19 cellular contexts compared by ENCODE assay signal in genomic region chr11:70073188-70073817, GRCh38. TPM values are rescaled to one million over a fixed set of nuclear protein-coding genes. Genes with fewer than 3 reads are reported as not detected.
A peak's percentile ranks its signal among the peaks of the same experiment; 100 is the strongest.
DNase-seq lines count a peak whose midpoint lies in the region; ATAC-seq and TF ChIP-seq lines count a peak whose summit lies in the region.
"Had no signal": no experiment of that assay in that cellular context is flagged by ENCODE, and none has a peak within 500 bp of the region (broad histone marks: within the 10 kb centered on the region; RNA-seq: fewer than 3 reads in every experiment).

No MANE protein-coding gene starts in this region.

- CTCF ChIA-PET in HEK293T (lab: Yijun Ruan, JAX) = no interaction called here

- H3K9ac ChIP-seq in iPS-20b (ENCODE audit: low read depth, low read length) = peak overlapping the region; percentile 23; the same call in 1 of the 2 replicates

- H3K27me3 ChIP-seq in RWPE2 (ENCODE audit: insufficient read depth, poor library complexity, severe bottlenecking) (peaks cover 7% of the 10 kb centered on the region), iPS-20b (ENCODE audit: insufficient read depth, low read length) (peaks cover 83% of the 10 kb centered on the region), gastroesophageal sphincter (peaks cover 92% of the 10 kb centered on the region)
- H3K27me3 ChIP-seq: vagina had no signal

- TF ChIP-seq POLR2A in gastroesophageal sphincter (IDR thresholded peaks at IDR 0.05) = no peak

- POLR2A ChIA-PET in HEK293T (lab: Yijun Ruan, JAX) = no interaction called here

- H3K9me3 ChIP-seq in RWPE2 (ENCODE audit: severe bottlenecking) = no peaks in the 10 kb centered on the region
- no peaks in the 10 kb centered on the region for H3K9me3 ChIP-seq in iPS-20b (ENCODE audit: insufficient read depth, low read depth, low read length)
- no peaks in the 10 kb centered on the region for H3K9me3 ChIP-seq in gastroesophageal sphincter
- H3K9me3 ChIP-seq: vagina had no signal

- H3K4me3 ChIP-seq in RWPE2 (ENCODE audit: severe bottlenecking) = no peak overlapping the region
- peak overlapping the region; percentile 50; the same call in 1 of the 2 replicates for H3K4me3 ChIP-seq in iPS-20b (ENCODE audit: low read length)
- H3K4me3 ChIP-seq in gastroesophageal sphincter = no peak overlapping the region
- H3K4me3 ChIP-seq: GM12878, vagina had no signal

- TF ChIP-seq CTCF in RWPE2 (IDR thresholded peaks at IDR 0.05; ENCODE audit: poor library complexity, severe bottlenecking) (no peak), gastroesophageal sphincter (IDR thresholded peaks at IDR 0.05) (no peak)

- no peaks in the 10 kb centered on the region for H3K36me3 ChIP-seq in RWPE2 (ENCODE audit: low read depth)
- no peaks in the 10 kb centered on the region for H3K36me3 ChIP-seq in iPS-20b (ENCODE audit: insufficient read depth, low read depth, low read length)
- no peaks in the 10 kb centered on the region for H3K36me3 ChIP-seq in gastroesophageal sphincter
- H3K36me3 ChIP-seq: vagina had no signal

- peak; percentile 18 for ATAC-seq in left ventricle myocardium superior
- ATAC-seq in Right ventricle myocardium superior (ENCODE audit: poor library complexity) = no peak
- no peak for ATAC-seq in RWPE2 (ENCODE audit: low read depth)
- no peak for ATAC-seq in activated CD4-positive, CD25-positive, alpha-beta regulatory T cell treated with anti-CD3 and anti-CD28 coated beads, Interleukin-2, amount 50 U/mL, for 24 hours
- no peak for ATAC-seq in gastroesophageal sphincter
- ATAC-seq: T-cell had no signal

- no peaks in the 10 kb centered on the region for H3K4me1 ChIP-seq in RWPE2 (ENCODE audit: insufficient read depth, poor library complexity, severe bottlenecking)
- peaks cover 28% of the 10 kb centered on the region; the same call in 1 of the 2 replicates for H3K4me1 ChIP-seq in iPS-20b (ENCODE audit: insufficient read depth, low read length)
- H3K4me1 ChIP-seq in gastroesophageal sphincter = peaks cover 0 to 7% (median 0%) of the 10 kb centered on the region in 3 donors

- intact Hi-C loops in left ventricle myocardium superior (cut with micrococcal nuclease) (no loop called here), Right ventricle myocardium superior (cut with DNase I) (loop anchor here (10.0 kb wide), 1 partner anchor 149 kb away; no protein-coding TSS in a partner anchor)

- no peak for TF ChIP-seq EP300 in gastroesophageal sphincter (IDR thresholded peaks at IDR 0.05)

- no peak for DNase-seq in left ventricle myocardium superior
- no peak for DNase-seq in Right ventricle myocardium superior
- DNase-seq in RWPE2 (ENCODE audit: low spot score) = peak; percentile 30
- no peak for DNase-seq in activated CD4-positive, alpha-beta T cell treated with anti-CD3 and anti-CD28 coated beads, Interleukin-2, amount 50 U/mL, for 1 hour
- no peak for DNase-seq in HEK293T (ENCODE audit: extremely low spot score)
- DNase-seq: activated gamma-delta T cell, amygdala, foreskin melanocyte, NCI-H1930, NCI-H774, nephron progenitor cell, T-cell had no signal

- 22 to 31% methylated on average over 10 to 12 of the region's 18 CpGs for WGBS in gastroesophageal sphincter (ENCODE audit: low coverage in 1 of 2), 2 donors

- no peak overlapping the region for H3K27ac ChIP-seq in RWPE2 (ENCODE audit: poor library complexity, severe bottlenecking)
- no peak overlapping the region for H3K27ac ChIP-seq in iPS-20b (ENCODE audit: low read length)
- no peak overlapping the region for H3K27ac ChIP-seq in gastroesophageal sphincter
- H3K27ac ChIP-seq: vagina, VCaP had no signal

TF ChIP-seq in HEK293T, 16 proteins besides CTCF, POLR2A, EP300 and RAD21:
- TF ChIP-seq FOXM1 (IDR thresholded peaks at IDR 0.05; ENCODE audit: borderline replicate concordance) = no peak
- TF ChIP-seq L3MBTL2 (conservative IDR thresholded peaks at IDR 0.05) = no peak
- no peak for TF ChIP-seq HDGF (IDR thresholded peaks at IDR 0.05; ENCODE audit: borderline replicate concordance)
- TF ChIP-seq SUZ12 (IDR thresholded peaks at IDR 0.05) = no peak
- no peak for TF ChIP-seq PKNOX1 (IDR thresholded peaks at IDR 0.05)
- no peak for TF ChIP-seq CTBP1 (IDR thresholded peaks at IDR 0.05; ENCODE audit: borderline replicate concordance)
- TF ChIP-seq ARNT (IDR thresholded peaks at IDR 0.05) = no peak
- no peak for TF ChIP-seq BHLHE40 (IDR thresholded peaks at IDR 0.05; ENCODE audit: borderline replicate concordance)
- no peak for TF ChIP-seq FOXA1 (IDR thresholded peaks at IDR 0.05)
- TF ChIP-seq NFRKB (IDR thresholded peaks at IDR 0.05) = no peak
- TF ChIP-seq ELF4 (IDR thresholded peaks at IDR 0.05) = no peak
- no peak for TF ChIP-seq LEF1 (IDR thresholded peaks at IDR 0.05; ENCODE audit: borderline replicate concordance)
- no peak for TF ChIP-seq ZNF384 (IDR thresholded peaks at IDR 0.05)
- TF ChIP-seq TARDBP (IDR thresholded peaks at IDR 0.05) = no peak
- TF ChIP-seq FOXK2 (IDR thresholded peaks at IDR 0.05) = no peak
TF ChIP-seq in HEK293T: peak in this region for 0.

RNA-seq across cellular contexts. Expression of gene ANO1, which starts 4.8 kb away (rescaled TPM):
- total RNA-seq in left ventricle myocardium superior = 6.8 TPM
- total RNA-seq in Right ventricle myocardium superior = 6.2 TPM
- total RNA-seq in gastroesophageal sphincter = 10 to 100 TPM; 22.5 to 57.6 (median 41.4) TPM
- total RNA-seq: activated CD8-positive, alpha-beta memory T cell treated with anti-CD3 and anti-CD28 coated beads for 36 hours had no signal
